In genomic region chr7:143767531-143767930, GRCh38 we compare ENCODE assay signal across 14 cellular contexts. TPM values are rescaled to one million over a fixed set of nuclear protein-coding genes. Genes with fewer than 3 reads are reported as not detected.
A peak's percentile ranks its signal among the peaks of the same experiment; 100 is the strongest.
DNase-seq lines count a peak whose midpoint lies in the region; ATAC-seq, FAIRE-seq and TF ChIP-seq lines count a peak whose summit lies in the region.
"Not testable (repeated sequence)": the region's sequence is repeated elsewhere in the genome, so short reads cannot be mapped to it uniquely, and the experiment has no call there.
"Had no signal": no experiment of that assay in that cellular context is flagged by ENCODE, and none has a peak within 500 bp of the region (broad histone marks: within the 10 kb centered on the region; RNA-seq: fewer than 3 reads in every experiment).

No MANE protein-coding gene starts in this region.

- ATAC-seq in Right ventricle myocardium inferior, right cardiac atrium, upper lobe of right lung: not testable (repeated sequence)

- H3K36me3 ChIP-seq in upper lobe of right lung: not testable (repeated sequence)

- peak; percentile 0 for DNase-seq in RCC 7860 (ENCODE audit: low spot score)
- DNase-seq in Right ventricle myocardium inferior (ENCODE audit: missing footprints): peak; percentile 48
- peak in 2 of 3 donors; percentile 6 to 8 for DNase-seq in right cardiac atrium
- peak; percentile 0 for DNase-seq in left kidney (ENCODE audit: low read depth, low spot score)
- DNase-seq in mesenteric fat pad (ENCODE audit: low spot score): peak; percentile 75
- DNase-seq in posterior vena cava (ENCODE audit: low spot score): peak; percentile 16
- peak; percentile 38 for DNase-seq in upper lobe of right lung

- WGBS in right cardiac atrium: 88% methylated on average over 2 of the region's 2 CpGs

- H3K4me3 ChIP-seq in right cardiac atrium (ENCODE audit: low read length); upper lobe of right lung: not testable (repeated sequence)

- H3K9me3 ChIP-seq in right cardiac atrium (ENCODE audit: control insufficient read depth, low read length); upper lobe of right lung: not testable (repeated sequence)

- H3K27ac ChIP-seq in right cardiac atrium (ENCODE audit: low read length); upper lobe of right lung: not testable (repeated sequence)

- not testable (repeated sequence) for TF ChIP-seq CTCF in upper lobe of right lung (IDR thresholded peaks at IDR 0.05)

- not testable (repeated sequence) for H3K27me3 ChIP-seq in right cardiac atrium (ENCODE audit: control insufficient read depth, insufficient read depth); upper lobe of right lung

- H3K4me1 ChIP-seq in right cardiac atrium (ENCODE audit: control insufficient read depth, insufficient read depth, low read length); upper lobe of right lung: not testable (repeated sequence)

- intact Hi-C loops in Right ventricle myocardium inferior (cut with DNase I); right cardiac atrium (cut with DNase I); posterior vena cava (cut with DNase I); upper lobe of right lung (cut with DNase I): not testable (repeated sequence)

- FAIRE-seq in RCC 7860 (lab: Jason Lieb, UNC): not testable (repeated sequence)

RNA-seq across cellular contexts. Expression of gene CTAGE6, which starts 10.0 kb away (rescaled TPM):
- total RNA-seq in Right ventricle myocardium inferior (not detected), right cardiac atrium (under 1 TPM in 1 of 4 donors, not detected in 3; 0.09 TPM), mesenteric fat pad (0.29 TPM), posterior vena cava (under 1 TPM; 0.57 to 0.69 TPM), upper lobe of right lung (0.52 TPM)
- polyA plus RNA-seq in right cardiac atrium: not detected
- total RNA-seq: A172, Calu3, Daoy, G401, GM23338, H4, H9 had no signal
- polyA plus RNA-seq: GM23338 had no signal

Comparison
In these comparisons a context has a peak if more than half of its experiments do, and no peak if none do; other contexts are left out.
1. DNase-seq: peak in every context shown above with its lines; median percentile 75 in mesenteric fat pad; 48 in Right ventricle myocardium inferior; 38 in upper lobe of right lung; 16 in posterior vena cava; 7 in right cardiac atrium; 0 in RCC 7860; 0 in left kidney.